In genomic region chr4:10461091-10461849, GRCh38 we compare ENCODE assay signal across 1 cellular context.
TF ChIP-seq lines count a peak whose summit lies in the region.

No MANE protein-coding gene starts in this region.

TF ChIP-seq in K562, 482 proteins besides CTCF, POLR2A, EP300 and RAD21 (continued from another document and continues in another):
- TF ChIP-seq ZNF609 (CRISPR knock-in tag; IDR thresholded peaks at IDR 0.05; ENCODE audit: borderline replicate concordance) (no peak), FOXM1 (IDR thresholded peaks at IDR 0.05; ENCODE audit: low read depth) (no peak), FOXM1 (CRISPR knock-in tag; IDR thresholded peaks at IDR 0.05; ENCODE audit: low read depth) (no peak), ZNF282 (CRISPR knock-in tag; IDR thresholded peaks at IDR 0.05) (0 out of 2 replicates have a peak, but pooled peaks have one; percentile 58), ZBTB1 (CRISPR knock-in tag; IDR thresholded peaks at IDR 0.05; ENCODE audit: borderline replicate concordance, low read depth) (peak; percentile 75; the same call in 1 of the 2 replicates), TEAD1 (CRISPR knock-in tag; IDR thresholded peaks at IDR 0.05) (peak in 1 of 2 experiments; percentile 37; a peak in 1 of 4 replicates), ZNF311 (CRISPR knock-in tag; IDR thresholded peaks at IDR 0.05) (no peak), TAL1 (IDR thresholded peaks at IDR 0.05) (no peak), ZBTB40 (IDR thresholded peaks at IDR 0.05) (no peak; the same call in 1 of the 2 replicates), ZBTB40 (CRISPR knock-in tag; IDR thresholded peaks at IDR 0.05) (0 out of 2 replicates have a peak, but pooled peaks have one; percentile 57), ZMIZ1 (IDR thresholded peaks at IDR 0.05; ENCODE audit: low read depth in 2 of 2, low read length in 2 of 2) (no peak), PHTF2 (CRISPR knock-in tag; IDR thresholded peaks at IDR 0.05) (no peak), FOXA3 (CRISPR knock-in tag; conservative IDR thresholded peaks at IDR 0.05 in 1 of 2, IDR thresholded peaks at IDR 0.05 in 1 of 2) (peak in 1 of 2 experiments; percentile 84; a peak in 1 of 4 replicates), ZNF24 (IDR thresholded peaks at IDR 0.05) (no peak), C11orf30 (IDR thresholded peaks at IDR 0.05; ENCODE audit: low read depth) (no peak), YY1 (IDR thresholded peaks at IDR 0.05; ENCODE audit: borderline replicate concordance in 1 of 3, control insufficient read depth in 1 of 3, extremely low read depth in 1 of 3, insufficient read depth in 3 of 3, insufficient read length in 1 of 3, insufficient replicate concordance in 2 of 3, low read depth in 1 of 3, low read length in 2 of 3) (peak in 1 of 3 experiments; percentile 40), KLF6 (CRISPR knock-in tag; IDR thresholded peaks at IDR 0.05; ENCODE audit: borderline replicate concordance) (no peak), MAX (CRISPR knock-in tag; IDR thresholded peaks at IDR 0.05) (peak; percentile 99), ZBTB11 (CRISPR knock-in tag; IDR thresholded peaks at IDR 0.05) (no peak), MCM3 (IDR thresholded peaks at IDR 0.05) (no peak)
